ENCODE assay signal across 8 cellular contexts in the genomic region with DNA sequence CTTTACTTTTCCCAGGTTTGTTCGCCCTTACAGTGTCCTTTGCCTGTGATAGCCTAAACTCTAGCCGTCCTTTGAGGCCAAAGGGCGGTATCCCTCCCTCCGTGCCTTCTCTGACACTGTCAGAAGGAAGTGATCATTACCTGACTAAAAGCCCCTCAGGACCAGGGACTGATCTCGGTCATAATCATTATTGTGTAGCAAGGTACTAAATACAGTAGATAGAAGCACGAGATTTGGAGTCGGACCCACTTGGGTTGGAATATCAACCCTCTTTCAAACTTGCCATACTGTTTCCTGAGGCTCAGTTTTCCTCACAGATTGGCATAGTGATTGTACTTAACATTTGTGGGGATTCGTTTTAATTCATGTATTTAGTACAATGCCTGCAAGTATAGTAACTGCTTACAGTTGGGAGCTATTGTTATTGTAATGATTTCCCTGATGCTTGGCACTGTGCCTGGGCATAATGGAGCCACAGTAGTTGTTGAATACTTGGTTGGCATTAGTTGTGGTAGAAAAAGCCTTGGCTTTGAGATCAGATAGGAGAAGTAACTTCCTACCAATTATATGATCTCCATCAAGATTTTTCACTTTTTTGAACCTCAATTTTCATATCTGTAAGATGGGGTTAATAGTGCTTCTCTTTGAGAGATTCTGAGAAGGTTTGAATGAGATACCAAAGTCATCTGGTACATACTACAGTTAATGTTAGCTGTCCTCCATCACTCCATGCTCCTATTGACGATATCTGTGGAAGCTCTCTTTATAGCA. TPM values are rescaled to one million over a fixed set of nuclear protein-coding genes. Genes with fewer than 3 reads are reported as not detected.
A peak's percentile ranks its signal among the peaks of the same experiment; 100 is the strongest.
DNase-seq lines count a peak whose midpoint lies in the region; ATAC-seq and TF ChIP-seq lines count a peak whose summit lies in the region.

No MANE protein-coding gene starts in this region.

- H3K79me2 ChIP-seq in parathyroid adenoma: no peaks in the 10 kb centered on the region

- H3K9me3 ChIP-seq in endocrine pancreas (ENCODE audit: control insufficient read depth, low read length): no peaks in the 10 kb centered on the region
- no peaks in the 10 kb centered on the region for H3K9me3 ChIP-seq in parathyroid adenoma (ENCODE audit: control insufficient read depth, low read length)

- peak overlapping the region; percentile 83 for H2AFZ ChIP-seq in parathyroid adenoma

- H3K4me1 ChIP-seq in endocrine pancreas (ENCODE audit: control insufficient read depth, insufficient read depth, low read length) (no peaks in the 10 kb centered on the region), parathyroid adenoma (peaks cover 10% of the 10 kb centered on the region)

- TF ChIP-seq CTCF in GM06990 (IDR thresholded peaks at IDR 0.05; ENCODE audit: insufficient read depth, low read length, poor library complexity, severe bottlenecking) (no peak), parathyroid adenoma (IDR thresholded peaks at IDR 0.05) (no peak)

- peak overlapping the region; percentile 90 for H3K27ac ChIP-seq in parathyroid adenoma

- peak overlapping the region; percentile 94 for H3K4me2 ChIP-seq in parathyroid adenoma (ENCODE audit: low read length)

- H3K4me3 ChIP-seq in GM06990 (replicated peaks; ENCODE audit: low read depth, low read length) (peak overlapping the region; percentile 75), endocrine pancreas (ENCODE audit: control insufficient read depth, insufficient read depth, low read length) (peak overlapping the region; percentile 93), parathyroid adenoma (ENCODE audit: low read depth, low read length) (peak overlapping the region; percentile 97)

- H3K27me3 ChIP-seq in GM06990 (replicated peaks; ENCODE audit: control insufficient read depth, insufficient read depth, low read length) (no peaks in the 10 kb centered on the region), endocrine pancreas (ENCODE audit: control insufficient read depth, insufficient read depth, low read length) (no peaks in the 10 kb centered on the region), parathyroid adenoma (ENCODE audit: control insufficient read depth, insufficient read depth, low read length) (no peaks in the 10 kb centered on the region)

- DNase-seq in GM06990 (ENCODE audit: extremely low read depth, insufficient read length) (no peak), NCI-H345 treated with DMSO at 0.1 percent for 48 hours (lab: John Stamatoyannopoulos, UW; ENCODE audit: unreplicated experiment) (peak; percentile 77), HT-29 (ENCODE audit: low spot score) (no peak)
- DNase-seq in stimulated activated CD4-positive, alpha-beta T cell treated with anti-CD3 and anti-CD28 coated beads, Interleukin-4, amount 100 ng/mL, for 24 hours: no peak

- H3K36me3 ChIP-seq in GM06990 (ENCODE audit: control insufficient read depth, insufficient read depth, low read length): peaks cover 8% of the 10 kb centered on the region
- H3K36me3 ChIP-seq in endocrine pancreas (ENCODE audit: control insufficient read depth, insufficient read depth, low read length): peaks cover 7% of the 10 kb centered on the region
- no peaks in the 10 kb centered on the region for H3K36me3 ChIP-seq in parathyroid adenoma (ENCODE audit: control insufficient read depth, insufficient read depth, low read length)

- H3K9ac ChIP-seq in endocrine pancreas (ENCODE audit: control insufficient read depth, insufficient read depth, low read length) (peak overlapping the region; percentile 69), parathyroid adenoma (no peak overlapping the region)

- ATAC-seq in HG03342 (IDR thresholded peaks at IDR 0.05; ENCODE audit: unreplicated experiment): no peak
- no peak for ATAC-seq in GM18511 (IDR thresholded peaks at IDR 0.05; ENCODE audit: unreplicated experiment)

RNA-seq across cellular contexts. Expression of a gene that starts 0.8 kb away (rescaled TPM):
- total RNA-seq in HT-29 (2014; rRNA removed; shearing (Covaris generic)): 28.1 and 28.8 TPM in 2 replicates

RNA-seq across cellular contexts. Expression of a gene that starts 26.4 kb away (rescaled TPM):
- total RNA-seq in HT-29 (2014; rRNA removed; shearing (Covaris generic)): not detected in 2 replicates

RNA-seq across cellular contexts. Expression of a gene that starts 27.2 kb away (rescaled TPM):
- 0.86 and 1.3 TPM in 2 replicates for total RNA-seq in HT-29 (2014; rRNA removed; shearing (Covaris generic))

RNA-seq across cellular contexts. Expression of a gene that starts 28.9 kb away (rescaled TPM):
- total RNA-seq in HT-29 (2014; rRNA removed; shearing (Covaris generic)): 0.08 and 0.36 TPM in 2 replicates

RNA-seq across cellular contexts. Expression of a gene that starts 54.7 kb away (rescaled TPM):
- 5.2 and 5.6 TPM in 2 replicates for total RNA-seq in HT-29 (2014; rRNA removed; shearing (Covaris generic))
